In genomic region chr4:21901281-21901680, GRCh38 we compare ENCODE assay signal across 21 cellular contexts. TPM values are rescaled to one million over a fixed set of nuclear protein-coding genes. Genes with fewer than 3 reads are reported as not detected.
"Had no signal": no experiment of that assay in that cellular context is flagged by ENCODE, and none has a peak within 500 bp of the region (broad histone marks: within the 10 kb centered on the region; RNA-seq: fewer than 3 reads in every experiment).

No MANE protein-coding gene starts in this region.

- FAIRE-seq: islet of Langerhans had no signal

- ATAC-seq: esophagus mucosa; gastrocnemius medialis; heart right ventricle; left lobe of liver; mucosa of descending colon; naive thymus-derived CD8-positive, alpha-beta T cell had no signal

- H3K36me3 ChIP-seq: gastrocnemius medialis, heart right ventricle, right atrium auricular region, sigmoid colon had no signal

- H3K4me3 ChIP-seq: dorsolateral prefrontal cortex, gastrocnemius medialis, heart right ventricle, mucosa of descending colon, right atrium auricular region, sigmoid colon, smooth muscle cell had no signal

- H3K9me3 ChIP-seq: gastrocnemius medialis, mucosa of descending colon had no signal

- H3K27ac ChIP-seq: dorsolateral prefrontal cortex, gastrocnemius medialis, heart right ventricle, right atrium auricular region, sigmoid colon had no signal

- DNase-seq: cortex of kidney; dorsolateral prefrontal cortex; effector CD8-positive, alpha-beta T cell; gastrocnemius medialis; heart right ventricle; hypothalamus; mucosa of descending colon; naive thymus-derived CD8-positive, alpha-beta T cell; posterior cingulate gyrus; sigmoid colon; stimulated activated CD4-positive, alpha-beta T cell treated with anti-CD3 and anti-CD28 coated beads, Interleukin-2, amount 100 ng/mL, for 48 hours; stimulated activated naive CD4-positive, alpha-beta T cell treated with Interleukin-2 at 50 U/mL for 16 hours; trophoblast cell had no signal

- H3K4me1 ChIP-seq: gastrocnemius medialis, heart right ventricle, right atrium auricular region, sigmoid colon had no signal

- H3K4me2 ChIP-seq: smooth muscle cell had no signal

- H3K27me3 ChIP-seq: dorsolateral prefrontal cortex, gastrocnemius medialis, heart right ventricle, right atrium auricular region, sigmoid colon had no signal

RNA-seq across cellular contexts. Expression of gene KCNIP4, which starts 47.3 kb away (rescaled TPM):
- total RNA-seq: esophagus mucosa; fibroblast of lung; gastrocnemius medialis; left lobe of liver; lower leg skin; naive thymus-derived CD8-positive, alpha-beta T cell; pulmonary artery endothelial cell; right atrium auricular region; smooth muscle cell had no signal
- polyA plus RNA-seq: fibroblast of lung, heart right ventricle had no signal
